ENCODE assay signal across 3 cellular contexts in genomic region chr12:45721954-45722353, GRCh38.
TF ChIP-seq lines count a peak whose summit lies in the region.

No MANE protein-coding gene starts in this region.

TF ChIP-seq in HepG2, 621 proteins besides CTCF, POLR2A, EP300 and RAD21:
- no peak for TF ChIP-seq LRRFIP1 (CRISPR knock-in tag; conservative IDR thresholded peaks at IDR 0.05)
- no peak for TF ChIP-seq SIX4 (CRISPR knock-in tag; IDR thresholded peaks at IDR 0.05)
- TF ChIP-seq ZSCAN21 (CRISPR knock-in tag; IDR thresholded peaks at IDR 0.05; ENCODE audit: borderline replicate concordance) = no peak
- peak; percentile 82 for TF ChIP-seq ZNF121 (CRISPR knock-in tag; IDR thresholded peaks at IDR 0.05)
- no peak for TF ChIP-seq FOSL2 (CRISPR knock-in tag; IDR thresholded peaks at IDR 0.05)
- no peak for TF ChIP-seq ZNF691 (CRISPR knock-in tag; IDR thresholded peaks at IDR 0.05; ENCODE audit: borderline replicate concordance, low read depth)

TF ChIP-seq in K562, 482 proteins besides CTCF, POLR2A, EP300 and RAD21:
- TF ChIP-seq POLR2AphosphoS5 (IDR thresholded peaks at IDR 0.05; ENCODE audit: control insufficient read depth, insufficient read depth, low read depth, low read length) (no peak), WHSC1 (IDR thresholded peaks at IDR 0.05; ENCODE audit: low read length) (no peak), CUX1 (CRISPR knock-in tag; IDR thresholded peaks at IDR 0.05) (no peak), RBM25 (IDR thresholded peaks at IDR 0.05; ENCODE audit: low read depth, low read length, severe bottlenecking) (peak; percentile 16), BCOR (IDR thresholded peaks at IDR 0.05) (0 out of 2 replicates have a peak, but pooled peaks have one; percentile 25), ZNF584 (CRISPR knock-in tag; IDR thresholded peaks at IDR 0.05; ENCODE audit: low read depth) (no peak), XRCC4 (IDR thresholded peaks at IDR 0.05; ENCODE audit: extremely low read depth, insufficient read depth, insufficient read length) (no peak), MLLT1 (IDR thresholded peaks at IDR 0.05) (no peak), ZNF121 (CRISPR knock-in tag; conservative IDR thresholded peaks at IDR 0.05) (peak; percentile 87), USF2 (CRISPR knock-in tag; IDR thresholded peaks at IDR 0.05) (no peak), DMBX1 (CRISPR knock-in tag; IDR thresholded peaks at IDR 0.05; ENCODE audit: borderline replicate concordance) (no peak), NFATC3 (IDR thresholded peaks at IDR 0.05) (no peak), ZNF444 (CRISPR knock-in tag; IDR thresholded peaks at IDR 0.05) (no peak), HMGXB4 (CRISPR knock-in tag; IDR thresholded peaks at IDR 0.05) (no peak)

TF ChIP-seq in neural cell, 6 proteins besides CTCF, POLR2A, EP300 and RAD21:
- TF ChIP-seq SMC3 (conservative IDR thresholded peaks at IDR 0.05; ENCODE audit: poor library complexity) = no peak
